In genomic region chr6:37257634-37258404, GRCh38 we compare ENCODE assay signal across 8 cellular contexts. TPM values are rescaled to one million over a fixed set of nuclear protein-coding genes. Genes with fewer than 3 reads are reported as not detected.
A peak's percentile ranks its signal among the peaks of the same experiment; 100 is the strongest.
DNase-seq lines count a peak whose midpoint lies in the region; ATAC-seq and TF ChIP-seq lines count a peak whose summit lies in the region.

TBC1D22B (plus strand) TSS chr6:37257772; CDS start chr6:37257918, 146 bp downstream.
TMEM217 (minus strand) TSS chr6:37258144; CDS start chr6:37219030, 39,114 bp downstream.

- WGBS in suprapubic skin, result 0% methylated on average over 14 of the region's 45 CpGs

- H3K36me3 Mint-ChIP-seq in activated naive CD4-positive, alpha-beta T cell treated with anti-CD3 and anti-CD28 coated beads, Interleukin-2, amount 50 U/mL, for 24 hours, result no peaks in the 10 kb centered on the region

- TF ChIP-seq POLR2A in suprapubic skin (IDR thresholded peaks at IDR 0.05), result peak in 1 of 2 donors; percentile 23

- H3K27me3 ChIP-seq in suprapubic skin, result no peaks in the 10 kb centered on the region

- no peak for TF ChIP-seq CTCF in suprapubic skin (IDR thresholded peaks at IDR 0.05)

- peak; percentile 98 for ATAC-seq in HG02588 (IDR thresholded peaks at IDR 0.05; ENCODE audit: unreplicated experiment)

- peak within 1 kb of the TSS; percentile 98 for H3K27ac Mint-ChIP-seq in activated naive CD4-positive, alpha-beta T cell treated with anti-CD3 and anti-CD28 coated beads, Interleukin-2, amount 50 U/mL, for 24 hours

- no peak within 1 kb of the TSS for H3K27ac ChIP-seq in SK-N-MC
- peak within 1 kb of the TSS; percentile 69 for H3K27ac ChIP-seq in suprapubic skin

- H3K4me3 ChIP-seq in GM08714 (ENCODE audit: low read length) (peak within 1 kb of the TSS; percentile 82), SK-N-MC (peak within 1 kb of the TSS; percentile 95), suprapubic skin (peak within 1 kb of the TSS; percentile 74)

- peaks cover 34% of the 10 kb centered on the region for H3K4me1 ChIP-seq in suprapubic skin

- no peak for TF ChIP-seq EP300 in suprapubic skin (IDR thresholded peaks at IDR 0.05)

- H3K27me3 Mint-ChIP-seq in activated naive CD4-positive, alpha-beta T cell treated with anti-CD3 and anti-CD28 coated beads, Interleukin-2, amount 50 U/mL, for 24 hours, result no peaks in the 10 kb centered on the region

- DNase-seq in NCI-H1048 (lab: John Stamatoyannopoulos, UW) (peak; percentile 95), SK-N-MC (ENCODE audit: low read depth, low spot score) (peak; percentile 58), germinal center (ENCODE audit: low spot score) (peak; percentile 100), nucleus accumbens (lab: John Stamatoyannopoulos, UW) (peak; percentile 57 to 98 (median 93)), suprapubic skin (ENCODE audit: low spot score in 2 of 2) (peak; percentile 98)

- H3K9me3 Mint-ChIP-seq in activated naive CD4-positive, alpha-beta T cell treated with anti-CD3 and anti-CD28 coated beads, Interleukin-2, amount 50 U/mL, for 24 hours, result no peaks in the 10 kb centered on the region

- peak within 1 kb of the TSS; percentile 92 for H3K9ac ChIP-seq in SK-N-MC (ENCODE audit: insufficient read length)

- peak within 1 kb of the TSS; percentile 93 for H3K4me3 Mint-ChIP-seq in activated naive CD4-positive, alpha-beta T cell treated with anti-CD3 and anti-CD28 coated beads, Interleukin-2, amount 50 U/mL, for 24 hours

- peaks cover 61% of the 10 kb centered on the region for H3K4me1 Mint-ChIP-seq in activated naive CD4-positive, alpha-beta T cell treated with anti-CD3 and anti-CD28 coated beads, Interleukin-2, amount 50 U/mL, for 24 hours

- no peaks in the 10 kb centered on the region for H3K9me3 ChIP-seq in SK-N-MC (ENCODE audit: low read depth, low read length)
- no peaks in the 10 kb centered on the region for H3K9me3 ChIP-seq in suprapubic skin

- H3K36me3 ChIP-seq in SK-N-MC (ENCODE audit: insufficient read depth, low read length), result no peaks in the 10 kb centered on the region; the same call in 1 of the 2 replicates
- no peaks in the 10 kb centered on the region for H3K36me3 ChIP-seq in suprapubic skin

RNA-seq across cellular contexts. Expression of gene TBC1D22B, which starts in this region (rescaled TPM):
- total RNA-seq in suprapubic skin, result 10 to 100 TPM; 14.2 to 19.6 (median 18.4) TPM

RNA-seq across cellular contexts. Expression of gene TMEM217, which starts in this region (rescaled TPM):
- total RNA-seq in suprapubic skin, result 1 to 10 TPM in 2 of 4 donors, under 1 TPM in 1, not detected in 1; 0.30 to 3.3 (median 2.6) TPM
